ENCODE assay signal across 27 cellular contexts in genomic region chr2:199111461-199111860, GRCh38.
"Had no signal": no experiment of that assay in that cellular context is flagged by ENCODE, and none has a peak within 500 bp of the region (broad histone marks: within the 10 kb centered on the region; RNA-seq: fewer than 3 reads in every experiment).

No MANE protein-coding gene starts in this region.

- H3K27ac ChIP-seq: Peyer's patch, RWPE1, SJCRH30, SK-N-MC had no signal

- H3K27me3 ChIP-seq: MG63, Peyer's patch, SJCRH30 had no signal

- DNase-seq: activated CD4-positive, alpha-beta T cell treated with anti-CD3 and anti-CD28 coated beads for 36 hours; activated CD4-positive, alpha-beta T cell treated with anti-CD3 and anti-CD28 coated beads, Interleukin-2, amount 10 ng/mL, durations not matched to agents 7 days and 5 days; activated CD4-positive, alpha-beta T cell treated with anti-CD3 and anti-CD28 coated beads, Interleukin-2, amount 50 U/mL, for 48 hours; activated CD8-positive, alpha-beta T cell treated with anti-CD3 and anti-CD28 coated beads, Interleukin-2, amount 10 ng/mL, durations not matched to agents 7 days and 5 days; activated gamma-delta T cell treated with Interleukin-2 at 50 U/mL for 16 hours; activated naive CD4-positive, alpha-beta T cell treated with anti-CD3 and anti-CD28 coated beads for 36 hours; activated T-cell treated with anti-CD3 and anti-CD28 coated beads, Interleukin-2, amount 50 U/mL, for 4 hours; anterior cingulate cortex; caudate nucleus; cerebellar nuclear complex; Karpas-422; MG63; NCI-H1092; NCI-H1436 treated with DMSO at 0.1 percent for 48 hours; NCI-H1694 treated with DMSO at 0.1 percent for 48 hours; NCI-H2029; NCI-H345; NCI-H524 treated with DMSO at 0.1 percent for 48 hours; PC-3; Peyer's patch; SJCRH30 had no signal

- ATAC-seq: activated CD4-positive, alpha-beta T cell treated with anti-CD3 and anti-CD28 coated beads for 36 hours; activated CD4-positive, CD25-positive, alpha-beta regulatory T cell treated with anti-CD3 and anti-CD28 coated beads, Interleukin-2, amount 50 U/mL, for 24 hours; activated CD8-positive, alpha-beta T cell treated with anti-CD3 and anti-CD28 coated beads, Interleukin-2, amount 10 ng/mL, durations not matched to agents 7 days and 5 days; activated naive CD4-positive, alpha-beta T cell treated with anti-CD3 and anti-CD28 coated beads, Interleukin-2, amount 50 U/mL, for 72 hours; activated T-cell treated with anti-CD3 and anti-CD28 coated beads, Interleukin-2, amount 50 U/mL, for 4 hours; PC-3; Right ventricle myocardium inferior; WTC11 had no signal

- H3K4me1 ChIP-seq: Peyer's patch, SJCRH30 had no signal

- H3K9me3 ChIP-seq: MG63, Peyer's patch had no signal

- H3K4me3 ChIP-seq: MG63, Peyer's patch, SJCRH30, SK-N-MC had no signal

- H3K36me3 ChIP-seq: MG63, Peyer's patch, SJCRH30 had no signal
